9 cellular contexts compared by ENCODE assay signal in the genomic region with DNA sequence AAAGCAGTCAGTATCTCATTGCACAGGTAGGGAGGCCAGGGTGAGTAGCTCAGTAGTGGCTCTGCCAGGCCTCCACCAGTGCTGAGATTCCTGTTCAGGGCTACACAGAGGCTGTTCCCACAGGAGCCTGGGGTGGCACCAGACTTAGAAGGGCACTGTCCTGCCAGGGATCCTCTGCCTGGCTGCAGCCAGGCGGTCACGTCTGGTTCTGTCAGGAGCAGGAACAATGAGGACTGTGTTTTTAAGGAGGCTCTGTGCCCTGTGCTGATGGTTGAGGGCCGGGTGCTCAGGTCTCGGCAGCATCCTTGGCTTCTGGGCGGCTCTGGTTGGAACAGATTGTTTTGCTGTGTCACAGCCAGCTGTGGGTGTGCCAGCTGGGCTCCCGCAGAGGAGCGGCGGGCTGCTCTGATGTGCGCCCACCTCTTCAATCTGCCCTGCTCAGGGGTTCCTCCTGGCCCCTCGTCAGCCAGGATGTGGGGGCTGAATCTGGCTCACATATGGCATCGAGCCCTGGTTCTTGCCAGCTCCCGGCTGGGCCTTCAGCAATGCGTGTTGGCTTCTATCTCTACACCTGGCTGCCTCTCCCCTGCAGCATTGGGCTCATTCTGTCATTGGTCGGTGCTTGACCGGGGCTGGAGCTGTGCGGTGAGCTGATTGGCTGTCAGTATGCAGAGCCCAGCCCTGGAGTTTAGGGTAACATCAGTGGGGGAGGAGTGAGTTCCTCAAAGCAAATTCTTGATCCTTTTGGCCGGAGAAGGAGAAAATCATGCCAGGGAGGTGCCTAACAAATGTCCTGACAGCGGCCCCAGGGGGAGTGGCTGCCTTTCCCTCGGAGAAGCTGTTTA. TPM values are rescaled to one million over a fixed set of nuclear protein-coding genes. Genes with fewer than 3 reads are reported as not detected.
DNase-seq lines count a peak whose midpoint lies in the region; TF ChIP-seq lines count a peak whose summit lies in the region.
"Had no signal": no experiment of that assay in that cellular context is flagged by ENCODE, and none has a peak within 500 bp of the region (broad histone marks: within the 10 kb centered on the region; RNA-seq: fewer than 3 reads in every experiment).

No MANE protein-coding gene starts in this region.

- TF ChIP-seq CTCF in glutamatergic neuron (IDR thresholded peaks at IDR 0.05; ENCODE audit: partially characterized antibody, unreplicated experiment) = no peak

- DNase-seq in COLO829 (ENCODE audit: low spot score) (peak; percentile 19), SJSA1 (ENCODE audit: low read depth in 1 of 2, low spot score in 2 of 2) (peak; percentile 46 to 59), glutamatergic neuron (no peak), occipital lobe (lab: John Stamatoyannopoulos, UW) (peak; percentile 83), NCI-H2227 (lab: John Stamatoyannopoulos, UW; ENCODE audit: unreplicated experiment) (no peak), NOMO-1 (lab: John Stamatoyannopoulos, UW; ENCODE audit: unreplicated experiment in 2 of 2) (no peak)
- DNase-seq in activated effector memory CD4-positive, alpha-beta T cell treated with anti-CD3 and anti-CD28 coated beads, Interleukin-2, amount 50 U/mL, for 16 hours = no peak
- no peak for DNase-seq in T-helper 2 cell treated with Interferon-gamma antibody and Interleukin-4, amounts not matched to agents 5 μg/mL and 100 μg/mL, for 36 hours (ENCODE audit: low spot score)

- no peaks in the 10 kb centered on the region for H3K9me3 ChIP-seq in SJSA1 (replicated peaks)

- peak overlapping the region; percentile 72 for H3K27ac Mint-ChIP-seq in glutamatergic neuron (ENCODE audit: unreplicated experiment)
- H3K27ac Mint-ChIP-seq in T-helper 2 cell treated with Interferon-gamma antibody and Interleukin-4, amounts not matched to agents 5 μg/mL and 100 μg/mL, for 36 hours = no peak overlapping the region

- H3K4me3 Mint-ChIP-seq in glutamatergic neuron (ENCODE audit: unreplicated experiment) = peak overlapping the region; percentile 46
- H3K4me3 Mint-ChIP-seq in T-helper 2 cell treated with Interferon-gamma antibody and Interleukin-4, amounts not matched to agents 5 μg/mL and 100 μg/mL, for 36 hours = no peak overlapping the region

- peaks cover 16% of the 10 kb centered on the region for H3K4me1 Mint-ChIP-seq in glutamatergic neuron (ENCODE audit: low read depth, unreplicated experiment)
- H3K4me1 Mint-ChIP-seq in T-helper 2 cell treated with Interferon-gamma antibody and Interleukin-4, amounts not matched to agents 5 μg/mL and 100 μg/mL, for 36 hours (ENCODE audit: low read depth) = no peaks in the 10 kb centered on the region

- peaks cover 9% of the 10 kb centered on the region for H3K9me3 Mint-ChIP-seq in glutamatergic neuron (ENCODE audit: unreplicated experiment)
- H3K9me3 Mint-ChIP-seq in T-helper 2 cell treated with Interferon-gamma antibody and Interleukin-4, amounts not matched to agents 5 μg/mL and 100 μg/mL, for 36 hours = no peaks in the 10 kb centered on the region

- no peaks in the 10 kb centered on the region for H3K27me3 ChIP-seq in SJSA1 (replicated peaks)

- peaks cover 13% of the 10 kb centered on the region for H3K27me3 Mint-ChIP-seq in glutamatergic neuron (ENCODE audit: unreplicated experiment)
- no peaks in the 10 kb centered on the region for H3K27me3 Mint-ChIP-seq in T-helper 2 cell treated with Interferon-gamma antibody and Interleukin-4, amounts not matched to agents 5 μg/mL and 100 μg/mL, for 36 hours (ENCODE audit: low read depth)

- peaks cover 5% of the 10 kb centered on the region for H3K36me3 Mint-ChIP-seq in glutamatergic neuron (ENCODE audit: unreplicated experiment)
- peaks cover 44% of the 10 kb centered on the region for H3K36me3 Mint-ChIP-seq in T-helper 2 cell treated with Interferon-gamma antibody and Interleukin-4, amounts not matched to agents 5 μg/mL and 100 μg/mL, for 36 hours (ENCODE audit: low read depth)

- no peak overlapping the region for H3K27ac ChIP-seq in SJSA1

- no peak overlapping the region for H3K4me3 ChIP-seq in SJSA1

- H3K36me3 ChIP-seq in SJSA1 = peaks cover 56% of the 10 kb centered on the region

- H3K4me1 ChIP-seq in SJSA1 (replicated peaks) = peaks cover 12% of the 10 kb centered on the region

RNA-seq across cellular contexts. Expression of a gene that starts 41.2 kb away (rescaled TPM):
- not detected in 2 replicates for total RNA-seq in SJSA1 (2014; rRNA removed; shearing (Covaris generic))
- not detected for total RNA-seq in glutamatergic neuron (ENCODE audit: unreplicated experiment)
- 0.47 TPM for total RNA-seq in occipital lobe
- total RNA-seq: activated CD8-positive, alpha-beta memory T cell treated with anti-CD3 and anti-CD28 coated beads for 36 hours had no signal

Comparison
In these comparisons a context has a peak if more than half of its experiments do, and no peak if none do; other contexts are left out.
1. DNase-seq: peak in COLO829 (single experiment), SJSA1 (2 of 2) and occipital lobe (single experiment); none in glutamatergic neuron (single experiment), NCI-H2227 (single experiment), NOMO-1 (0 of 2), activated effector memory CD4-positive, alpha-beta T cell treated with anti-CD3 and anti-CD28 coated beads, Interleukin-2, amount 50 U/mL, for 16 hours (single experiment) and T-helper 2 cell treated with Interferon-gamma antibody and Interleukin-4, amounts not matched to agents 5 μg/mL and 100 μg/mL, for 36 hours (single experiment).